In the genomic region with DNA sequence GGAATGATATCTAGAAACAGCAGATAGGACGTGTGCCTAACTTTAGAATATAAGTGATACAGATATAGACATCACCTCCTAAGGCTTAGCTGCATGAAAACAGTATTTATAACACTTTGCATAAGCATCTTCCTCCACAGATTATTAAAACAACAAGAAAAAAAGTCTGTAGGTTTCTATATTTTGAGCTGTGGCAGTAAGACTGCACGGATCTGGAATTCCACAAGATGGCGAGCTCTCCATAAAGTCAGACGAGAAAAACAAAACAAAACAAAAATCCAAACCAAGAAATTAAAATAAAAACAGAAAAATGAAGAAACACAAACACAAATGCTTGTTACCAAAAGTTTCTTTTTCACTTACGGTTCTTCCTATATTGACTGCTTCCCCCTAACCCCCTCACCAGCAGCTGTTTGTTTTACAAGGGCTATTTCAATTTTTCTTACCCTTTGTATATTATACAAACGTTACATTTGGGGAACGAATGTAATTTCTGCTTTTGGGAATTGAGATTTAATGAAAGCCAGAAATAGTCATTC, we compare ENCODE assay signal across 8 cellular contexts.
DNase-seq lines count a peak whose midpoint lies in the region; ATAC-seq and TF ChIP-seq lines count a peak whose summit lies in the region.

No MANE protein-coding gene starts in this region.

- ATAC-seq in GM21737 (IDR thresholded peaks at IDR 0.05; ENCODE audit: unreplicated experiment): no peak

- no peaks in the 10 kb centered on the region; the same call in 1 of the 2 replicates for H3K4me1 ChIP-seq in HEK293 (ENCODE audit: control insufficient read depth, insufficient read depth, low read length)
- peaks cover 0 to 11% (median 0%) of the 10 kb centered on the region in 4 donors for H3K4me1 ChIP-seq in Peyer's patch
- peaks cover 22% of the 10 kb centered on the region for H3K4me1 ChIP-seq in neuron (ENCODE audit: insufficient read depth, low read length)

- TF ChIP-seq CTCF in HEK293 (tag by site-specific recombination; IDR thresholded peaks at IDR 0.05) (no peak), Peyer's patch (IDR thresholded peaks at IDR 0.05) (peak in 5 of 6 experiments; percentile 10 to 32 (median 23)), epithelial cell of esophagus (IDR thresholded peaks at IDR 0.05; ENCODE audit: insufficient read depth, low read depth, low read length, missing control alignments) (peak; percentile 74)

- H3K27ac ChIP-seq in HEK293 (ENCODE audit: extremely low read depth, low read depth, low read length) (no peak overlapping the region), Peyer's patch (peak overlapping the region in 2 of 4 donors; percentile 46 to 65)

- H3K36me3 ChIP-seq in HEK293 (ENCODE audit: control insufficient read depth in 2 of 2, insufficient read depth in 1 of 2, low read length in 2 of 2) (no peaks in the 10 kb centered on the region), Peyer's patch (no peaks in the 10 kb centered on the region), neuron (ENCODE audit: insufficient read depth, low read length) (no peaks in the 10 kb centered on the region)

- POLR2A ChIA-PET in HEK293 (lab: Yijun Ruan, JAX): no interaction called here

- peak overlapping the region; percentile 39 for H2AFZ ChIP-seq in neuron (ENCODE audit: low read depth, low read length)

- no peak for TF ChIP-seq POLR2A in Peyer's patch (IDR thresholded peaks at IDR 0.05)

- H3K4me3 ChIP-seq in HEK293 (ENCODE audit: low read depth, low read length) (no peak overlapping the region), Peyer's patch (no peak overlapping the region), epithelial cell of esophagus (ENCODE audit: low read length) (no peak overlapping the region), neuron (ENCODE audit: low read length) (no peak overlapping the region)

- DNase-seq in NCI-H1694 (lab: John Stamatoyannopoulos, UW): peak; percentile 9
- no peak for DNase-seq in NCI-H1694 treated with DMSO at 0.1 percent for 48 hours (lab: John Stamatoyannopoulos, UW)
- DNase-seq in Peyer's patch: no peak
- DNase-seq in epithelial cell of esophagus (ENCODE audit: low read depth): peak; percentile 44
- DNase-seq in KG1 (lab: John Stamatoyannopoulos, UW): no peak

- H3K9me3 ChIP-seq in HEK293 (ENCODE audit: control insufficient read depth, insufficient read depth, low read depth, low read length) (no peaks in the 10 kb centered on the region), Peyer's patch (no peaks in the 10 kb centered on the region), neuron (ENCODE audit: low read length) (no peaks in the 10 kb centered on the region)

- CTCF ChIA-PET in HEK293 (lab: Yijun Ruan, JAX): interaction anchor here (0.6 to 2.3 kb wide), 15 partner anchors 8 to 498 kb away, joined by 3 to 9 read pairs (median 4); no protein-coding TSS in a partner anchor

- H3K27me3 ChIP-seq in Peyer's patch: no peaks in the 10 kb centered on the region
- H3K27me3 ChIP-seq in neuron (ENCODE audit: insufficient read depth, low read length): no peaks in the 10 kb centered on the region

TF ChIP-seq in HEK293, 187 proteins besides CTCF, POLR2A, EP300 and RAD21:
- TF ChIP-seq ZNF654 (tag by site-specific recombination; IDR thresholded peaks at IDR 0.05; ENCODE audit: low read depth) (peak; percentile 49), ZFP3 (tag by site-specific recombination; IDR thresholded peaks at IDR 0.05; ENCODE audit: low read depth) (no peak)

Comparison
In these comparisons a context has a peak if more than half of its experiments do, and no peak if none do; other contexts are left out.
1. DNase-seq: peak in NCI-H1694 (single experiment) and epithelial cell of esophagus (single experiment); none in NCI-H1694 treated with DMSO at 0.1 percent for 48 hours (single experiment), Peyer's patch (0 of 3) and KG1 (single experiment).